ENCODE assay signal across 8 cellular contexts in genomic region chr5:22852807-22853670, GRCh38. TPM values are rescaled to one million over a fixed set of nuclear protein-coding genes. Genes with fewer than 3 reads are reported as not detected.
DNase-seq lines count a peak whose midpoint lies in the region; ATAC-seq, FAIRE-seq and TF ChIP-seq lines count a peak whose summit lies in the region.

CDH12 (minus strand) TSS chr5:22853344.

- no peaks in the 10 kb centered on the region for H3K9me3 ChIP-seq in A549
- H3K9me3 ChIP-seq in left lung, result no peaks in the 10 kb centered on the region
- no peaks in the 10 kb centered on the region for H3K9me3 ChIP-seq in ovary

- no peak for DNase-seq in A549 (ENCODE audit: low read depth in 1 of 2, low spot score in 1 of 2)
- DNase-seq in NCI-H187 (lab: John Stamatoyannopoulos, UW), result peak; percentile 64 to 98
- DNase-seq in activated T-helper 2 cell treated with anti-CD3 and anti-CD28 coated beads, Interferon-gamma antibody, Interleukin-2, Interleukin-4, amounts not matched to agents 10 μg/mL and 5 μg/mL and 100 μg/mL, durations not matched to agents 14 hours and 24 hours and 36 hours (ENCODE audit: low spot score), result no peak
- no peak for DNase-seq in left lung
- no peak for DNase-seq in ovary
- no peak for DNase-seq in effector CD4-positive, alpha-beta T cell

- H3K4me3 Mint-ChIP-seq in activated T-helper 2 cell treated with anti-CD3 and anti-CD28 coated beads, Interferon-gamma antibody, Interleukin-2, Interleukin-4, amounts not matched to agents 10 μg/mL and 5 μg/mL and 100 μg/mL, durations not matched to agents 14 hours and 24 hours and 36 hours (ENCODE audit: low read depth), result peak within 1 kb of the TSS; percentile 32

- intact Hi-C loops in activated T-helper 2 cell treated with anti-CD3 and anti-CD28 coated beads, Interferon-gamma antibody, Interleukin-2, Interleukin-4, amounts not matched to agents 10 μg/mL and 5 μg/mL and 100 μg/mL, durations not matched to agents 14 hours and 24 hours and 36 hours (cut with micrococcal nuclease), result no loop called here
- intact Hi-C loops in left lung (cut with DNase I), result no loop called here
- intact Hi-C loops in ovary (cut with DNase I), result no loop called here

- peaks cover 24% of the 10 kb centered on the region for H3K9me3 Mint-ChIP-seq in activated T-helper 2 cell treated with anti-CD3 and anti-CD28 coated beads, Interferon-gamma antibody, Interleukin-2, Interleukin-4, amounts not matched to agents 10 μg/mL and 5 μg/mL and 100 μg/mL, durations not matched to agents 14 hours and 24 hours and 36 hours

- H3K4me1 Mint-ChIP-seq in activated T-helper 2 cell treated with anti-CD3 and anti-CD28 coated beads, Interferon-gamma antibody, Interleukin-2, Interleukin-4, amounts not matched to agents 10 μg/mL and 5 μg/mL and 100 μg/mL, durations not matched to agents 14 hours and 24 hours and 36 hours (ENCODE audit: low read depth), result no peaks in the 10 kb centered on the region

- TF ChIP-seq POLR2A in A549 (IDR thresholded peaks at IDR 0.05; ENCODE audit: low read length) (no peak), ovary (IDR thresholded peaks at IDR 0.05) (no peak)

- H3K27ac ChIP-seq in A549 (no peak within 1 kb of the TSS), left lung (no peak within 1 kb of the TSS), ovary (no peak within 1 kb of the TSS)

- no peaks in the 10 kb centered on the region for H3K27me3 Mint-ChIP-seq in activated T-helper 2 cell treated with anti-CD3 and anti-CD28 coated beads, Interferon-gamma antibody, Interleukin-2, Interleukin-4, amounts not matched to agents 10 μg/mL and 5 μg/mL and 100 μg/mL, durations not matched to agents 14 hours and 24 hours and 36 hours (ENCODE audit: low read depth)

- POLR2A ChIA-PET in A549 (lab: Yijun Ruan, JAX), result no interaction called here

- CTCF ChIA-PET in A549 (lab: Yijun Ruan, JAX), result interaction anchor here (0.6 kb wide), 1 partner anchor 356 kb away, joined by 3 read pairs; no protein-coding TSS in a partner anchor

- TF ChIP-seq EP300 in A549 (IDR thresholded peaks at IDR 0.05) (no peak), ovary (IDR thresholded peaks at IDR 0.05) (no peak)

- no peaks in the 10 kb centered on the region for H3K36me3 Mint-ChIP-seq in activated T-helper 2 cell treated with anti-CD3 and anti-CD28 coated beads, Interferon-gamma antibody, Interleukin-2, Interleukin-4, amounts not matched to agents 10 μg/mL and 5 μg/mL and 100 μg/mL, durations not matched to agents 14 hours and 24 hours and 36 hours (ENCODE audit: low read depth)

- peak in 1 of 2 experiments; percentile 42; a peak in 1 of 6 replicates for ATAC-seq in A549
- peak; percentile 49 for ATAC-seq in GM18907 (IDR thresholded peaks at IDR 0.05; ENCODE audit: unreplicated experiment)
- ATAC-seq in left lung, result peak; percentile 13
- no peak for ATAC-seq in GM21390 (IDR thresholded peaks at IDR 0.05; ENCODE audit: unreplicated experiment)

- TF ChIP-seq CTCF in A549 (IDR thresholded peaks at IDR 0.05), result no peak
- no peak for TF ChIP-seq CTCF in left lung (IDR thresholded peaks at IDR 0.05)
- no peak for TF ChIP-seq CTCF in ovary (IDR thresholded peaks at IDR 0.05)

- peak within 1 kb of the TSS; percentile 26; the same call in 2 of the 3 replicates for H3K4me3 ChIP-seq in A549
- no peak within 1 kb of the TSS for H3K4me3 ChIP-seq in left lung
- H3K4me3 ChIP-seq in ovary, result no peak within 1 kb of the TSS

- H3K27me3 ChIP-seq in left lung, result peaks cover 0 to 19% of the 10 kb centered on the region in 2 donors
- H3K27me3 ChIP-seq in ovary, result no peaks in the 10 kb centered on the region

- no peak for TF ChIP-seq RAD21 in A549 (conservative IDR thresholded peaks at IDR 0.05 in 1 of 2, IDR thresholded peaks at IDR 0.05 in 1 of 2)

- H3K36me3 ChIP-seq in left lung (no peaks in the 10 kb centered on the region), ovary (no peaks in the 10 kb centered on the region)

- peak within 1 kb of the TSS; percentile 64 for H3K4me2 ChIP-seq in A549

- no peak within 1 kb of the TSS for H3K27ac Mint-ChIP-seq in activated T-helper 2 cell treated with anti-CD3 and anti-CD28 coated beads, Interferon-gamma antibody, Interleukin-2, Interleukin-4, amounts not matched to agents 10 μg/mL and 5 μg/mL and 100 μg/mL, durations not matched to agents 14 hours and 24 hours and 36 hours

- WGBS in A549 (ENCODE audit: missing lambda C conversion rate), result 8% methylated on average over 31 of the region's 31 CpGs
- WGBS in ovary, 3 donors, result 1 to 3% (median 2%) methylated on average over 31 of the region's 31 CpGs

- no peak for FAIRE-seq in A549 (lab: Jason Lieb, UNC)

- H3K4me1 ChIP-seq in A549, result no peaks in the 10 kb centered on the region
- H3K4me1 ChIP-seq in left lung, result no peaks in the 10 kb centered on the region
- H3K4me1 ChIP-seq in ovary (ENCODE audit: insufficient read depth), result no peaks in the 10 kb centered on the region

TF ChIP-seq in A549, 52 proteins besides CTCF, POLR2A, EP300 and RAD21 (continues in another document):
- TF ChIP-seq ELK1 (IDR thresholded peaks at IDR 0.05; ENCODE audit: low read depth, low read length) (no peak), SMC3 (IDR thresholded peaks at IDR 0.05) (no peak), SREBF2 (IDR thresholded peaks at IDR 0.05) (no peak), POLR2AphosphoS2 (conservative IDR thresholded peaks at IDR 0.05; ENCODE audit: low read length) (no peak), ZNF302 (CRISPR knock-in tag; IDR thresholded peaks at IDR 0.05) (no peak), BCL3 (IDR thresholded peaks at IDR 0.05) (no peak), NFE2L2 (conservative IDR thresholded peaks at IDR 0.05; ENCODE audit: low read length) (no peak), RNF2 (IDR thresholded peaks at IDR 0.05; ENCODE audit: borderline replicate concordance, low read depth) (no peak), HES2 (IDR thresholded peaks at IDR 0.05) (no peak), FOXS1 (CRISPR knock-in tag; IDR thresholded peaks at IDR 0.05) (no peak), HMGXB4 (CRISPR knock-in tag; IDR thresholded peaks at IDR 0.05; ENCODE audit: borderline replicate concordance) (no peak), MAFK (IDR thresholded peaks at IDR 0.05; ENCODE audit: partially characterized antibody) (no peak)

RNA-seq across cellular contexts. Expression of gene CDH12, which starts in this region (rescaled TPM):
- 0.04 TPM in 1 of 2 replicates, not detected in the other for polyA plus RNA-seq in A549 (2011; rRNA removed)
- polyA plus RNA-seq in A549 (2012; cell fraction: cytosol; rRNA removed), result not detected in 2 replicates
- not detected in 2 replicates for polyA plus RNA-seq in A549 (2012; cell fraction: nucleus; rRNA removed)
- not detected in 3 replicates for polyA plus RNA-seq in A549 (2017; fragmentation: RNase III; extraction: RNeasy Plus Mini Kit Qiagen cat#74134 plus additional on column Dnase treatment)
- polyA minus RNA-seq in A549 (2011; rRNA and poly(A)+ RNA removed), result not detected in 2 replicates
- not detected in 2 replicates for total RNA-seq in activated T-helper 2 cell treated with anti-CD3 and anti-CD28 coated beads, Interferon-gamma antibody, Interleukin-2, Interleukin-4, amounts not matched to agents 10 μg/mL and 5 μg/mL and 100 μg/mL, durations not matched to agents 14 hours and 24 hours and 36 hours
- total RNA-seq in left lung, result not detected
- total RNA-seq in ovary, result 1 to 10 TPM in 1 of 7 donors, under 1 TPM in 2, not detected in 4; 0.28 to 3.4 (median 0.65) TPM
- under 1 TPM; 0.05 to 0.15 TPM for polyA plus RNA-seq in ovary

Comparison
In these comparisons a context has a peak if more than half of its experiments do, and no peak if none do; other contexts are left out.
1. Peak in ATAC-seq in left lung; RNA of the gene not detected or under 1 TPM.
2. DNase-seq: peak in NCI-H187 (2 of 2); none in A549 (0 of 2), activated T-helper 2 cell treated with anti-CD3 and anti-CD28 coated beads, Interferon-gamma antibody, Interleukin-2, Interleukin-4, amounts not matched to agents 10 μg/mL and 5 μg/mL and 100 μg/mL, durations not matched to agents 14 hours and 24 hours and 36 hours (single experiment), left lung (0 of 2), ovary (0 of 5) and effector CD4-positive, alpha-beta T cell (single experiment).